10 cellular contexts compared by ENCODE assay signal in the genomic region with DNA sequence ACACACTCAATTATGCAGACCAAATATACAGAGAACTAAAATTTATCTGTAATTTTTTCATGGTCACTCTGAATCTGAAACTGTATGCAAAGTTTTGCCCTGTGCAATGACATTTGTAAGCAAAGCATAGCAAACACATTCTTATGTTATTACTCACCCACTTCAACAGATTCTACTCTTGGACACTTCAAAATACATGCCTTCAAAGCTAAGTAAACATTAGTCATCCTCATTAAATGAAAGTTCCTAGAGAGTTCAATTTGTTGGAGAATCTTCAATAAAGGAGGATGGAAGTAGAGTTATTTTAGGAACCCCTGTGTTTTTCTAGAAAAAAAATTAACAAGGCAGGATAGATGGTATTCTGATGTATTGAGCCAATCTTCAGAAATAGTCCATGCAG.
DNase-seq lines count a peak whose midpoint lies in the region; ATAC-seq and TF ChIP-seq lines count a peak whose summit lies in the region.
"Had no signal": no experiment of that assay in that cellular context is flagged by ENCODE, and none has a peak within 500 bp of the region (broad histone marks: within the 10 kb centered on the region; RNA-seq: fewer than 3 reads in every experiment).

No MANE protein-coding gene starts in this region.

- H3K27ac ChIP-seq in RWPE1, result no peak overlapping the region
- H3K27ac ChIP-seq: SJSA1 had no signal

- TF ChIP-seq CTCF in RWPE1 (conservative IDR thresholded peaks at IDR 0.05; ENCODE audit: low read depth) (no peak), kidney epithelial cell (IDR thresholded peaks at IDR 0.05; ENCODE audit: insufficient read depth, low read length, poor library complexity, severe bottlenecking) (no peak)

- in situ Hi-C loops in Caki2 (cut with HindIII; ENCODE audit: low pct_unique_long_range_greater_than_20kb, low sequenced_read_pairs), result no loop called here

- no peaks in the 10 kb centered on the region for H3K27me3 ChIP-seq in kidney epithelial cell (ENCODE audit: control insufficient read depth, insufficient read depth, low read length)
- H3K27me3 ChIP-seq: SJSA1 had no signal

- H3K4me3 ChIP-seq in kidney epithelial cell (ENCODE audit: low read depth, low read length), result no peak overlapping the region
- H3K4me3 ChIP-seq: SJSA1 had no signal

- H3K36me3 ChIP-seq in kidney epithelial cell (ENCODE audit: control insufficient read depth, insufficient read depth, low read length), result no peaks in the 10 kb centered on the region
- H3K36me3 ChIP-seq: SJSA1 had no signal

- POLR2A ChIA-PET in RWPE1 (lab: Yijun Ruan, JAX; ENCODE audit: low non-redundant PET), result no interaction called here

- CTCF ChIA-PET in RWPE1 (lab: Yijun Ruan, JAX), result interaction anchor here (0.5 to 0.7 kb wide), 2 partner anchors 1291 to 1907 kb away, joined by 3 to 5 read pairs; no protein-coding TSS in a partner anchor

- ATAC-seq in HG02610 (IDR thresholded peaks at IDR 0.05; ENCODE audit: unreplicated experiment) (peak; percentile 95), GM21619 (IDR thresholded peaks at IDR 0.05; ENCODE audit: unreplicated experiment) (no peak)

- DNase-seq in Caki2 (ENCODE audit: low read depth) (peak; percentile 73), RWPE1 (ENCODE audit: low spot score) (peak; percentile 74), kidney epithelial cell (ENCODE audit: low read depth) (peak; percentile 92), HK-2 (ENCODE audit: unreplicated experiment) (no peak), COR-L47 (lab: John Stamatoyannopoulos, UW) (no peak)
- no peak for DNase-seq in stimulated activated CD8-positive, alpha-beta memory T cell treated with anti-CD3 and anti-CD28 coated beads, Interleukin-4, amount 100 ng/mL, for 48 hours
- DNase-seq: activated gamma-delta T cell had no signal

Comparison
In these comparisons a context has a peak if more than half of its experiments do, and no peak if none do; other contexts are left out.
1. DNase-seq: peak in Caki2 (single experiment), RWPE1 (single experiment) and kidney epithelial cell (single experiment); none in HK-2 (single experiment), stimulated activated CD8-positive, alpha-beta memory T cell treated with anti-CD3 and anti-CD28 coated beads, Interleukin-4, amount 100 ng/mL, for 48 hours (single experiment) and COR-L47 (single experiment).